Comparison of ENCODE assay signal across 14 cellular contexts in genomic region chr6:73043446-73043845, GRCh38.
DNase-seq lines count a peak whose midpoint lies in the region; ATAC-seq and TF ChIP-seq lines count a peak whose summit lies in the region.
"Had no signal": no experiment of that assay in that cellular context is flagged by ENCODE, and none has a peak within 500 bp of the region (broad histone marks: within the 10 kb centered on the region; RNA-seq: fewer than 3 reads in every experiment).

No MANE protein-coding gene starts in this region.

- DNase-seq in NCI-H1694 (lab: John Stamatoyannopoulos, UW) (peak; percentile 40), NCI-H69 (lab: John Stamatoyannopoulos, UW) (peak; percentile 34), fibroblast of peridontal ligament (ENCODE audit: extremely low read depth) (peak; percentile 42), thoracic aorta (ENCODE audit: low spot score) (no peak), DMS114 treated with DMSO at 0.1 percent for 48 hours (lab: John Stamatoyannopoulos, UW; ENCODE audit: unreplicated experiment) (no peak), HUDEP-2 (lab: John Stamatoyannopoulos, UW; ENCODE audit: unreplicated experiment in 76 of 76) (no peak)
- DNase-seq: C1 segment of cervical spinal cord; CD4-positive, alpha-beta memory T cell; COR-L47; GF-D8; H7 had no signal

- no peak overlapping the region for H3K4me3 ChIP-seq in thoracic aorta
- H3K4me3 ChIP-seq: GM23338 had no signal

- TF ChIP-seq CTCF in thoracic aorta (IDR thresholded peaks at IDR 0.05) = no peak

- H3K9me3 ChIP-seq in thoracic aorta = no peaks in the 10 kb centered on the region

- peaks cover 9 to 41% of the 10 kb centered on the region in 2 donors for H3K4me1 ChIP-seq in thoracic aorta (ENCODE audit: control insufficient read depth in 1 of 2, low read depth in 2 of 2)

- no peaks in the 10 kb centered on the region for H3K36me3 ChIP-seq in thoracic aorta

- peak overlapping the region; percentile 14 to 29 for H3K27ac ChIP-seq in thoracic aorta

- H3K27me3 ChIP-seq in thoracic aorta (replicated peaks; ENCODE audit: insufficient read depth) = no peaks in the 10 kb centered on the region

- ATAC-seq in thoracic aorta (ENCODE audit: insufficient number of reproducible peaks, low FRiP score, low read depth) (no peak), GM21390 (IDR thresholded peaks at IDR 0.05; ENCODE audit: unreplicated experiment) (no peak), HG03139 (IDR thresholded peaks at IDR 0.05; ENCODE audit: unreplicated experiment) (no peak)
- ATAC-seq: GM23338 had no signal

Comparison
In these comparisons a context has a peak if more than half of its experiments do, and no peak if none do; other contexts are left out.
1. DNase-seq: peak in NCI-H1694 (single experiment), NCI-H69 (single experiment) and fibroblast of peridontal ligament (single experiment); none in thoracic aorta (single experiment), DMS114 treated with DMSO at 0.1 percent for 48 hours (single experiment) and HUDEP-2 (0 of 76).